Comparison of ENCODE assay signal across 30 cellular contexts in the genomic region with DNA sequence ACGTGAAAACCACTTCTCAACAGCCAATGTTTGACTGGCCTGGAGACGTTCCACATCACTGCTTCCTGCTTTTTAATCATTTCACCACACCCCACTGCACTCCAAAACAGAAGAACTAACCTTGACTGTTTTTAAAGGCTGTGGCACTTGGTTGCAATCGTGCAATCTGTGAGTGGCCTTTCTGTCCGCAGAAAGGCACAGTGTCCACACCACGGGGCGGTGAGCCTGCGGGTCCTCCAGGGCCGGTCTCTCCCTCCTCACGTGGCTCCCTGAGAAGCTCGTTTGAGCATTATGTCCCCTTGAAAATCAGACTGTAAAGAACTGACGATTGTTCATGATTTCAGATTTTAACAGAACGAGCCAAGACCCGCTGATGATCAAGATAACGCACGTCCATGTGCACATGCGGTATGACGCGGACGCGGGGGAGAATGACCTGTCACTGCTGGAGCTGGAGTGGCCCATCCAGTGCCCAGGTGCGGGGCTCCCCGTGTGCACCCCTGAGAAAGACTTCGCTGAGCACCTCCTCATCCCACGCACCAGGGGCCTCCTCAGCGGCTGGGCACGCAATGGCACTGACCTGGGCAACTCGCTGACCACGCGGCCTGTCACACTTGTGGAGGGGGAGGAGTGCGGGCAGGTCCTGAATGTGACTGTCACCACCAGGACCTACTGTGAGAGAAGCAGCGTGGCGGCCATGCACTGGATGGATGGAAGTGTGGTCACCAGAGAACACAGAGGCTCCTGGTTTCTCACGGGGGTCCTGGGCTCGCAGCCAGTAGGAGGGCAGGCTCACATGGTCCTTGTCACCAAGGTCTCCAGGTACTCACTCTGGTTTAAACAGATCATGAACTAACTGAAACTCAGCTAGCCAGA. TPM values are rescaled to one million over a fixed set of nuclear protein-coding genes. Genes with fewer than 3 reads are reported as not detected.
DNase-seq lines count a peak whose midpoint lies in the region; ATAC-seq and TF ChIP-seq lines count a peak whose summit lies in the region.
"Had no signal": no experiment of that assay in that cellular context is flagged by ENCODE, and none has a peak within 500 bp of the region (broad histone marks: within the 10 kb centered on the region; RNA-seq: fewer than 3 reads in every experiment).

No MANE protein-coding gene starts in this region.

- no peaks in the 10 kb centered on the region for H3K27me3 ChIP-seq in hepatocyte
- H3K27me3 ChIP-seq in stomach: no peaks in the 10 kb centered on the region
- no peaks in the 10 kb centered on the region for H3K27me3 ChIP-seq in MG63
- H3K27me3 ChIP-seq: cardiac muscle cell had no signal

- no peak for TF ChIP-seq POLR2A in stomach (IDR thresholded peaks at IDR 0.05)

- H3K27ac Mint-ChIP-seq in activated CD4-positive, alpha-beta T cell treated with anti-CD3 and anti-CD28 coated beads, Interleukin-2, amount 10 ng/mL, durations not matched to agents 7 days and 5 days: peak overlapping the region; percentile 69
- H3K27ac Mint-ChIP-seq in T-helper 17 cell: peak overlapping the region; percentile 39
- H3K27ac Mint-ChIP-seq: activated T-helper 1 cell treated with anti-CD3 and anti-CD28 coated beads, Interleukin-12 subunit alpha, Interleukin-12 subunit beta, Interleukin-2, Interleukin-4 antibody, amounts not matched to agents 30 ng/mL and 10 ng/mL and 1 ng/mL, durations not matched to agents 14 hours and 24 hours and 36 hours; memory B cell had no signal

- H3K27me3 Mint-ChIP-seq in activated CD4-positive, alpha-beta T cell treated with anti-CD3 and anti-CD28 coated beads, Interleukin-2, amount 10 ng/mL, durations not matched to agents 7 days and 5 days: no peaks in the 10 kb centered on the region
- no peaks in the 10 kb centered on the region for H3K27me3 Mint-ChIP-seq in T-helper 17 cell
- H3K27me3 Mint-ChIP-seq: memory B cell had no signal

- H3K9me3 Mint-ChIP-seq in activated CD4-positive, alpha-beta T cell treated with anti-CD3 and anti-CD28 coated beads, Interleukin-2, amount 10 ng/mL, durations not matched to agents 7 days and 5 days: no peaks in the 10 kb centered on the region
- H3K9me3 Mint-ChIP-seq: activated naive CD4-positive, alpha-beta T cell treated with anti-CD3 and anti-CD28 coated beads, Interleukin-2, amount 50 U/mL, for 72 hours; activated T-helper 1 cell treated with anti-CD3 and anti-CD28 coated beads, Interleukin-12 subunit alpha, Interleukin-12 subunit beta, Interleukin-2, Interleukin-4 antibody, amounts not matched to agents 30 ng/mL and 10 ng/mL and 1 ng/mL, durations not matched to agents 14 hours and 24 hours and 36 hours had no signal

- POLR2A ChIA-PET in activated CD4-positive, alpha-beta T cell treated with anti-CD3 and anti-CD28 coated beads, Interleukin-2, amount 10 ng/mL, durations not matched to agents 7 days and 5 days (lab: Charles Lee): no interaction called here

- H2AFZ ChIP-seq in hepatocyte: no peak overlapping the region

- H3K79me2 ChIP-seq in hepatocyte: no peaks in the 10 kb centered on the region

- intact Hi-C loops in stomach (cut with DNase I; ENCODE audit: low total_unique reads): no loop called here

- peaks cover 3% of the 10 kb centered on the region for H3K9me3 ChIP-seq in T-helper 17 cell (ENCODE audit: control insufficient read depth, low read length, poor library complexity, severe bottlenecking)
- H3K9me3 ChIP-seq in hepatocyte (ENCODE audit: low read depth): no peaks in the 10 kb centered on the region
- peaks cover 0 to 5% (median 0%) of the 10 kb centered on the region in 4 donors for H3K9me3 ChIP-seq in stomach
- H3K9me3 ChIP-seq in MG63: no peaks in the 10 kb centered on the region
- H3K9me3 ChIP-seq: SK-N-SH had no signal

- no peak overlapping the region for H3K4me3 Mint-ChIP-seq in activated CD4-positive, alpha-beta T cell treated with anti-CD3 and anti-CD28 coated beads, Interleukin-2, amount 10 ng/mL, durations not matched to agents 7 days and 5 days
- H3K4me3 Mint-ChIP-seq in T-helper 17 cell: no peak overlapping the region
- H3K4me3 Mint-ChIP-seq: activated T-helper 1 cell treated with anti-CD3 and anti-CD28 coated beads, Interleukin-12 subunit alpha, Interleukin-12 subunit beta, Interleukin-2, Interleukin-4 antibody, amounts not matched to agents 30 ng/mL and 10 ng/mL and 1 ng/mL, durations not matched to agents 14 hours and 24 hours and 36 hours; memory B cell had no signal

- peaks cover 63% of the 10 kb centered on the region for H3K36me3 Mint-ChIP-seq in activated CD4-positive, alpha-beta T cell treated with anti-CD3 and anti-CD28 coated beads, Interleukin-2, amount 10 ng/mL, durations not matched to agents 7 days and 5 days (ENCODE audit: low read depth)
- H3K36me3 Mint-ChIP-seq in T-helper 17 cell (ENCODE audit: low read depth): peaks cover 7% of the 10 kb centered on the region

- no peak for TF ChIP-seq CTCF in hepatocyte (IDR thresholded peaks at IDR 0.05; ENCODE audit: poor library complexity)
- TF ChIP-seq CTCF in stomach (IDR thresholded peaks at IDR 0.05): no peak

- WGBS in hepatocyte (ENCODE audit: low lambda C conversion rate, missing lambda C conversion rate): 91% methylated on average over 34 of the region's 34 CpGs
- 48 to 77% (median 68%) methylated on average over 31 to 34 of the region's 34 CpGs for WGBS in stomach, 5 donors

- H3K9me2 ChIP-seq in hepatocyte (replicated peaks; ENCODE audit: insufficient read depth): no peaks in the 10 kb centered on the region
- H3K9me2 ChIP-seq: SK-N-SH had no signal

- no peak for TF ChIP-seq EP300 in stomach (IDR thresholded peaks at IDR 0.05)

- CTCF ChIA-PET in activated CD4-positive, alpha-beta T cell treated with anti-CD3 and anti-CD28 coated beads, Interleukin-2, amount 10 ng/mL, durations not matched to agents 7 days and 5 days (lab: Charles Lee): no interaction called here

- H3K4me1 Mint-ChIP-seq in activated CD4-positive, alpha-beta T cell treated with anti-CD3 and anti-CD28 coated beads, Interleukin-2, amount 10 ng/mL, durations not matched to agents 7 days and 5 days: peaks cover 46% of the 10 kb centered on the region
- peaks cover 17% of the 10 kb centered on the region for H3K4me1 Mint-ChIP-seq in T-helper 17 cell

- no peaks in the 10 kb centered on the region for H4K20me1 ChIP-seq in hepatocyte (ENCODE audit: insufficient read depth, poor library complexity, severe bottlenecking)

- no peak overlapping the region for H3K4me2 ChIP-seq in hepatocyte
- H3K4me2 ChIP-seq: SK-N-SH had no signal

- H3K4me1 ChIP-seq in hepatocyte (ENCODE audit: insufficient read depth) (peaks cover 16% of the 10 kb centered on the region), stomach (peaks cover 12 to 29% (median 19%) of the 10 kb centered on the region in 4 donors)

- ATAC-seq in T-helper 17 cell: no peak
- ATAC-seq in HG03108 (IDR thresholded peaks at IDR 0.05; ENCODE audit: unreplicated experiment): no peak
- ATAC-seq: activated naive CD4-positive, alpha-beta T cell treated with anti-CD3 and anti-CD28 coated beads, Interleukin-2, amount 50 U/mL, for 72 hours; HCT116 had no signal

- H3K27ac ChIP-seq in hepatocyte (peak overlapping the region; percentile 43), stomach (peak overlapping the region in 4 of 5 donors; percentile 7 to 65 (median 32))
- H3K27ac ChIP-seq: cardiac muscle cell, HL-60 had no signal

- no peak for DNase-seq in activated CD4-positive, alpha-beta T cell treated with anti-CD3 and anti-CD28 coated beads, Interleukin-2, amount 10 ng/mL, durations not matched to agents 7 days and 5 days
- DNase-seq in activated CD4-positive, alpha-beta T cell treated with anti-CD3 and anti-CD28 coated beads, Interleukin-2, amount 50 U/mL, for 48 hours: no peak
- DNase-seq in T-helper 17 cell (no peak), hepatocyte (ENCODE audit: low spot score) (no peak), stomach (no peak), SW 1271 (lab: John Stamatoyannopoulos, UW) (no peak), MG63 (no peak)
- DNase-seq: activated CD4-positive, alpha-beta T cell treated with anti-CD3 and anti-CD28 coated beads for 1 hour; AML-193; aorta; COR-L47; DND-41; glutamatergic neuron; NCI-H1092 treated with DMSO at 0.1 percent for 48 hours; NCI-H1930; NCI-H774; nucleus accumbens; SK-N-SH; T-helper 9 cell; trophoblast cell had no signal

- H3K4me3 ChIP-seq in hepatocyte: no peak overlapping the region
- no peak overlapping the region for H3K4me3 ChIP-seq in stomach
- H3K4me3 ChIP-seq in MG63: no peak overlapping the region
- H3K4me3 ChIP-seq: cardiac muscle cell had no signal

- H3K36me3 ChIP-seq in hepatocyte (replicated peaks; ENCODE audit: insufficient read depth, low read depth) (no peaks in the 10 kb centered on the region), stomach (peaks cover 19 to 78% (median 51%) of the 10 kb centered on the region in 4 donors), MG63 (peaks cover 75% of the 10 kb centered on the region)

RNA-seq across cellular contexts. Expression of a gene that starts 13.0 kb away (rescaled TPM):
- total RNA-seq in activated CD4-positive, alpha-beta T cell treated with anti-CD3 and anti-CD28 coated beads, Interleukin-2, amount 10 ng/mL, durations not matched to agents 7 days and 5 days: under 1 TPM in 1 of 2 experiments, not detected in 1; 0.19 TPM
- total RNA-seq in T-helper 17 cell (not detected), hepatocyte (4.7 and 5.4 TPM in 2 replicates), stomach (1 to 10 TPM in 1 of 5 donors, not detected in 4; 1.9 TPM)
- polyA plus RNA-seq in hepatocyte (4.7 and 8.0 TPM in 2 replicates), stomach (under 1 TPM in 1 of 3 donors, not detected in 2; 0.08 TPM)
- not detected in 2 replicates for total RNA-seq in MG63 (2014; rRNA removed; shearing (Covaris generic); ENCODE audit: low replicate concordance)
- total RNA-seq: activated T-helper 1 cell treated with anti-CD3 and anti-CD28 coated beads, Interleukin-12 subunit alpha, Interleukin-12 subunit beta, Interleukin-2, Interleukin-4 antibody, amounts not matched to agents 30 ng/mL and 10 ng/mL and 1 ng/mL, durations not matched to agents 14 hours and 24 hours and 36 hours; aorta; cardiac muscle cell; dermis microvascular lymphatic vessel endothelial cell; myocyte; skeletal muscle tissue had no signal
- polyA plus RNA-seq: aorta, SK-N-SH had no signal

RNA-seq across cellular contexts. Expression of a gene that starts 37.0 kb away (rescaled TPM):
- total RNA-seq in activated CD4-positive, alpha-beta T cell treated with anti-CD3 and anti-CD28 coated beads, Interleukin-2, amount 10 ng/mL, durations not matched to agents 7 days and 5 days: 10 to 100 TPM; 65.5 to 69.8 TPM
- total RNA-seq in T-helper 17 cell (10 to 100 TPM; 31.3 to 47.9 TPM), hepatocyte (55.4 and 64.9 TPM in 2 replicates), stomach (10 to 100 TPM; 35.7 to 81.7 (median 44.3) TPM)
- polyA plus RNA-seq in hepatocyte (42.3 and 47.5 TPM in 2 replicates), stomach (10 to 100 TPM; 25.9 to 38.3 (median 32.3) TPM)
- 74.5 and 106 TPM in 2 replicates for total RNA-seq in MG63 (2014; rRNA removed; shearing (Covaris generic); ENCODE audit: low replicate concordance)

RNA-seq across cellular contexts. Expression of a gene that starts 37.9 kb away (rescaled TPM):
- total RNA-seq in activated CD4-positive, alpha-beta T cell treated with anti-CD3 and anti-CD28 coated beads, Interleukin-2, amount 10 ng/mL, durations not matched to agents 7 days and 5 days: 10 to 100 TPM; 81.2 to 84.6 TPM
- total RNA-seq in T-helper 17 cell (10 to 100 TPM; 78.3 to 80.2 TPM), hepatocyte (75.8 and 85.3 TPM in 2 replicates), stomach (100 to 1,000 TPM; 107 to 153 (median 148) TPM)
- polyA plus RNA-seq in hepatocyte (51.0 and 52.2 TPM in 2 replicates), stomach (10 to 100 TPM; 24.4 to 31.0 (median 25.6) TPM)
- 157 and 2,206 TPM in 2 replicates for total RNA-seq in MG63 (2014; rRNA removed; shearing (Covaris generic); ENCODE audit: low replicate concordance)

RNA-seq across cellular contexts. Expression of a gene that starts 48.9 kb away (rescaled TPM):
- total RNA-seq in activated CD4-positive, alpha-beta T cell treated with anti-CD3 and anti-CD28 coated beads, Interleukin-2, amount 10 ng/mL, durations not matched to agents 7 days and 5 days: not detected
- total RNA-seq in T-helper 17 cell (not detected), hepatocyte (127 and 148 TPM in 2 replicates), stomach (10 to 100 TPM in 1 of 5 donors, 1 to 10 TPM in 1, under 1 TPM in 1, not detected in 2; 0.45 to 14.9 (median 3.0) TPM)
- polyA plus RNA-seq in hepatocyte (141 and 143 TPM in 2 replicates), stomach (1 to 10 TPM; 3.1 to 8.0 (median 3.5) TPM)
- total RNA-seq in MG63 (2014; rRNA removed; shearing (Covaris generic); ENCODE audit: low replicate concordance): not detected in 2 replicates
- total RNA-seq: activated naive CD4-positive, alpha-beta T cell treated with anti-CD3 and anti-CD28 coated beads, Interleukin-2, amount 50 U/mL, for 72 hours; activated T-helper 1 cell treated with anti-CD3 and anti-CD28 coated beads, Interleukin-12 subunit alpha, Interleukin-12 subunit beta, Interleukin-2, Interleukin-4 antibody, amounts not matched to agents 30 ng/mL and 10 ng/mL and 1 ng/mL, durations not matched to agents 14 hours and 24 hours and 36 hours; dermis microvascular lymphatic vessel endothelial cell had no signal
